Comparison of ENCODE assay signal across 20 cellular contexts in genomic region chr3:125145751-125146475, GRCh38.
DNase-seq lines count a peak whose midpoint lies in the region; ATAC-seq, FAIRE-seq and TF ChIP-seq lines count a peak whose summit lies in the region.
"Had no signal": no experiment of that assay in that cellular context is flagged by ENCODE, and none has a peak within 500 bp of the region (broad histone marks: within the 10 kb centered on the region; RNA-seq: fewer than 3 reads in every experiment).

No MANE protein-coding gene starts in this region.

- peaks cover 43% of the 10 kb centered on the region for H3K27me3 Mint-ChIP-seq in activated CD4-positive, alpha-beta T cell treated with anti-CD3 and anti-CD28 coated beads, Interleukin-2, amount 10 ng/mL, durations not matched to agents 24 days and 14 days

- H3K36me3 ChIP-seq in GM12878 (ENCODE audit: control insufficient read depth in 2 of 2, insufficient read depth in 2 of 2, low read length in 1 of 2), result no peaks in the 10 kb centered on the region
- H3K36me3 ChIP-seq: cardiac muscle cell, HAP-1, Peyer's patch had no signal

- BruUV-seq in GM12878 (replicated peaks; lab: Mats Ljungman, UMichigan), result no TSS peak

- H3K4me3 Mint-ChIP-seq in activated CD4-positive, alpha-beta T cell treated with anti-CD3 and anti-CD28 coated beads, Interleukin-2, amount 10 ng/mL, durations not matched to agents 24 days and 14 days, result no peak overlapping the region
- H3K4me3 Mint-ChIP-seq: activated CD4-positive, alpha-beta memory T cell treated with anti-CD3 and anti-CD28 coated beads, Interleukin-2, amount 10 ng/mL, durations not matched to agents 7 days and 5 days; stimulated activated naive CD8-positive, alpha-beta T cell treated with anti-CD3 and anti-CD28 coated beads, Interleukin-15, Interleukin-2, amounts not matched to agents 100 ng/mL and 50 ng/mL, for 24 hours had no signal

- no peaks in the 10 kb centered on the region; the same call in 1 of the 2 replicates for H3K79me2 ChIP-seq in GM12878 (ENCODE audit: control insufficient read depth, insufficient read depth, low read length)

- H2AFZ ChIP-seq in GM12878 (ENCODE audit: control insufficient read depth, low read depth, low read length), result no peak overlapping the region

- RAD21 ChIA-PET in GM12878 (lab: Charles Lee; ENCODE audit: unreplicated experiment), result interaction anchor here (1.1 to 12.0 kb wide), 3 partner anchors 25 to 94 kb away, joined by 3 to 106 read pairs (median 5); no protein-coding TSS in a partner anchor

- ATAC-seq in GM12878, result no peak; the same call in 2 of the 3 replicates

- H3K4me3 ChIP-seq in HL-60 (replicated peaks; ENCODE audit: insufficient read depth, low read length), result no peak overlapping the region
- H3K4me3 ChIP-seq in GM12878, result no peak overlapping the region; the same call in 1 of the 2 replicates
- H3K4me3 ChIP-seq: cardiac muscle cell, HAP-1, Peyer's patch had no signal

- no peaks in the 10 kb centered on the region for H3K9me3 Mint-ChIP-seq in activated CD4-positive, alpha-beta T cell treated with anti-CD3 and anti-CD28 coated beads, Interleukin-2, amount 10 ng/mL, durations not matched to agents 24 days and 14 days
- H3K9me3 Mint-ChIP-seq: activated CD4-positive, alpha-beta memory T cell treated with anti-CD3 and anti-CD28 coated beads, Interleukin-2, amount 10 ng/mL, durations not matched to agents 7 days and 5 days; stimulated activated naive CD8-positive, alpha-beta T cell treated with anti-CD3 and anti-CD28 coated beads, Interleukin-15, Interleukin-2, amounts not matched to agents 100 ng/mL and 50 ng/mL, for 24 hours had no signal

- no peak for TF ChIP-seq EP300 in GM12878 (IDR thresholded peaks at IDR 0.05; ENCODE audit: borderline replicate concordance in 1 of 2, control insufficient read depth in 1 of 2, low read depth in 2 of 2, low read length in 2 of 2)

- H3K27me3 ChIP-seq in HL-60 (ENCODE audit: insufficient read depth, poor library complexity, severe bottlenecking) (peaks cover 3% of the 10 kb centered on the region), GM12878 (replicated peaks in 1 of 2; ENCODE audit: control insufficient read depth in 2 of 2, insufficient read depth in 2 of 2, low read length in 1 of 2) (no peaks in the 10 kb centered on the region)
- H3K27me3 ChIP-seq: cardiac muscle cell, Peyer's patch had no signal

- peaks cover 43% of the 10 kb centered on the region for H3K4me1 Mint-ChIP-seq in activated CD4-positive, alpha-beta T cell treated with anti-CD3 and anti-CD28 coated beads, Interleukin-2, amount 10 ng/mL, durations not matched to agents 24 days and 14 days

- TF ChIP-seq RAD21 in GM12878 (IDR thresholded peaks at IDR 0.05; ENCODE audit: insufficient read depth, low read depth, low read length), result no peak

- no peaks in the 10 kb centered on the region; the same call in 2 of the 3 replicates for H3K9me3 ChIP-seq in GM12878 (replicated peaks; ENCODE audit: control insufficient read depth, insufficient read depth, low read length)
- H3K9me3 ChIP-seq: Caco-2, HAP-1, Peyer's patch had no signal

- peak overlapping the region; percentile 78 for H3K4me2 ChIP-seq in GM12878 (ENCODE audit: control insufficient read depth, insufficient read depth)

- SMC1A ChIA-PET in GM12878 (lab: Charles Lee; ENCODE audit: uncharacterized antibody, unreplicated experiment), result interaction anchor here (0.8 to 9.3 kb wide), 9 partner anchors 11 to 441 kb away, joined by 3 to 54 read pairs (median 3); no protein-coding TSS in a partner anchor

- POLR2A ChIA-PET in GM10248 (lab: Yijun Ruan, JAX) (no interaction called here), GM12878 (lab: Charles Lee) (no interaction called here)

- no peak overlapping the region for H3K27ac Mint-ChIP-seq in activated CD4-positive, alpha-beta T cell treated with anti-CD3 and anti-CD28 coated beads, Interleukin-2, amount 10 ng/mL, durations not matched to agents 24 days and 14 days
- H3K27ac Mint-ChIP-seq: activated CD4-positive, alpha-beta memory T cell treated with anti-CD3 and anti-CD28 coated beads, Interleukin-2, amount 10 ng/mL, durations not matched to agents 7 days and 5 days; progenitor cell of endocrine pancreas; stimulated activated naive CD8-positive, alpha-beta T cell treated with anti-CD3 and anti-CD28 coated beads, Interleukin-15, Interleukin-2, amounts not matched to agents 100 ng/mL and 50 ng/mL, for 24 hours had no signal

- H3K4me1 ChIP-seq in GM12878 (ENCODE audit: control insufficient read depth, insufficient read depth, low read length), result peaks cover 83% of the 10 kb centered on the region

- 53% methylated on average over 10 of the region's 10 CpGs for WGBS in GM12878 (ENCODE audit: insufficient coverage, insufficient replicate concordance, low lambda C conversion rate, missing lambda C conversion rate)

- H3K9ac ChIP-seq in GM12878 (ENCODE audit: control insufficient read depth, insufficient read depth, low read length), result no peak overlapping the region

- peak overlapping the region; percentile 64 for H3K27ac ChIP-seq in HL-60 (replicated peaks)
- peak overlapping the region; percentile 66 for H3K27ac ChIP-seq in GM12878 (ENCODE audit: control insufficient read depth, insufficient read depth)

- DNase-seq in GM10248 (ENCODE audit: extremely low spot score) (peak; percentile 45), HL-60 (ENCODE audit: low read depth in 1 of 2, low spot score in 1 of 2) (peak; percentile 29 to 85), GM12878 (ENCODE audit: low read depth, low spot score) (no peak), posterior vena cava (ENCODE audit: low spot score) (peak; percentile 50), UCSD-AML1 (lab: John Stamatoyannopoulos, UW; ENCODE audit: unreplicated experiment) (no peak), HTR-8/SVneo (ENCODE audit: insufficient read length, low spot score) (no peak), hippocampal formation (lab: John Stamatoyannopoulos, UW) (no peak)
- no peak for DNase-seq in activated CD4-positive, alpha-beta T cell treated with anti-CD3 and anti-CD28 coated beads, Interleukin-2, amount 10 ng/mL, durations not matched to agents 24 days and 14 days
- DNase-seq: activated CD4-positive, alpha-beta memory T cell treated with anti-CD3 and anti-CD28 coated beads, Interleukin-2, amount 10 ng/mL, durations not matched to agents 7 days and 5 days; Caco-2; IMR-90; left cardiac atrium; NCI-H1048; NCI-H526 had no signal

- CTCF ChIA-PET in GM10248 (lab: Yijun Ruan, JAX), result interaction anchor here (1.5 to 2.3 kb wide), 4 partner anchors 9 to 26 kb away, joined by 3 to 10 read pairs (median 6); no protein-coding TSS in a partner anchor
- CTCF ChIA-PET in GM12878 (lab: Yijun Ruan, JAX), result interaction anchor here (0.9 to 1.2 kb wide), 2 partner anchors 25 to 217 kb away, joined by 3 to 4 read pairs; no protein-coding TSS in a partner anchor

- TF ChIP-seq POLR2A in GM12878 (IDR thresholded peaks at IDR 0.05; ENCODE audit: low read depth, low read length), result no peak

- in situ Hi-C loops in GM12878 (cut with MboI), result no loop called here

- H3K36me3 Mint-ChIP-seq in activated CD4-positive, alpha-beta T cell treated with anti-CD3 and anti-CD28 coated beads, Interleukin-2, amount 10 ng/mL, durations not matched to agents 24 days and 14 days (ENCODE audit: low read depth), result no peaks in the 10 kb centered on the region

- FAIRE-seq in GM12878 (lab: Jason Lieb, UNC) (peak; percentile 35), HTR-8/SVneo (lab: Jason Lieb, UNC) (no peak)
- FAIRE-seq: G401.6 had no signal

- intact Hi-C loops in GM12878 (cut with micrococcal nuclease; ENCODE audit: unreplicated experiment) (no loop called here), posterior vena cava (cut with DNase I) (loop anchor here in 1 of 2 donors (10.0 kb wide), 1 partner anchor 151 kb away; no protein-coding TSS in a partner anchor)
- intact Hi-C loops in activated CD4-positive, alpha-beta T cell treated with anti-CD3 and anti-CD28 coated beads, Interleukin-2, amount 10 ng/mL, durations not matched to agents 24 days and 14 days (cut with micrococcal nuclease), result no loop called here

- no peaks in the 10 kb centered on the region for H4K20me1 ChIP-seq in GM12878 (ENCODE audit: control insufficient read depth, insufficient read depth)

- TF ChIP-seq CTCF in GM10248 (IDR thresholded peaks at IDR 0.05; ENCODE audit: control extremely low read depth, extremely low read depth, low read depth, missing control alignments) (no peak), HL-60 (IDR thresholded peaks at IDR 0.05; ENCODE audit: insufficient read depth, low read length) (no peak), GM12878 (IDR thresholded peaks at IDR 0.05 in 2 of 3, conservative IDR thresholded peaks at IDR 0.05 in 1 of 3; ENCODE audit: control insufficient read depth in 2 of 3, extremely low read depth in 1 of 3, insufficient read depth in 1 of 3, low read depth in 3 of 3, low read length in 3 of 3) (no peak)

TF ChIP-seq in GM12878, 131 proteins besides CTCF, POLR2A, EP300 and RAD21:
- TF ChIP-seq SPI1 (IDR thresholded peaks at IDR 0.05; ENCODE audit: borderline replicate concordance, insufficient read depth, low read depth, low read length) (0 out of 2 replicates have a peak, but pooled peaks have one; percentile 8), CREM (IDR thresholded peaks at IDR 0.05; ENCODE audit: low read depth) (peak; percentile 42; the same call in 1 of the 2 replicates), MEF2B (IDR thresholded peaks at IDR 0.05; ENCODE audit: partially characterized antibody, poor library complexity, severe bottlenecking) (peak; percentile 50), MEF2A (IDR thresholded peaks at IDR 0.05; ENCODE audit: insufficient read depth, low read depth, low read length) (peak; percentile 89), CEBPB (IDR thresholded peaks at IDR 0.05; ENCODE audit: borderline replicate concordance in 1 of 2, low read depth in 2 of 2, low read length in 2 of 2) (peak in 1 of 2 experiments; percentile 49; a peak in 1 of 4 replicates), SMAD1 (IDR thresholded peaks at IDR 0.05; ENCODE audit: low read depth, partially characterized antibody) (no peak), BCL3 (IDR thresholded peaks at IDR 0.05; ENCODE audit: borderline replicate concordance, insufficient read depth, low read depth, low read length, poor library complexity, severe bottlenecking) (no peak), STAT1 (conservative IDR thresholded peaks at IDR 0.05) (no peak)
TF ChIP-seq in GM12878: peak in this region for 5.

Comparison
In these comparisons a context has a peak if more than half of its experiments do, and no peak if none do; other contexts are left out.
1. DNase-seq: peak in GM10248 (single experiment), HL-60 (2 of 2) and posterior vena cava (single experiment); none in GM12878 (single experiment), UCSD-AML1 (single experiment), HTR-8/SVneo (single experiment), hippocampal formation (0 of 2) and activated CD4-positive, alpha-beta T cell treated with anti-CD3 and anti-CD28 coated beads, Interleukin-2, amount 10 ng/mL, durations not matched to agents 24 days and 14 days (single experiment).